Comparison of ENCODE assay signal across 8 cellular contexts in the genomic region with DNA sequence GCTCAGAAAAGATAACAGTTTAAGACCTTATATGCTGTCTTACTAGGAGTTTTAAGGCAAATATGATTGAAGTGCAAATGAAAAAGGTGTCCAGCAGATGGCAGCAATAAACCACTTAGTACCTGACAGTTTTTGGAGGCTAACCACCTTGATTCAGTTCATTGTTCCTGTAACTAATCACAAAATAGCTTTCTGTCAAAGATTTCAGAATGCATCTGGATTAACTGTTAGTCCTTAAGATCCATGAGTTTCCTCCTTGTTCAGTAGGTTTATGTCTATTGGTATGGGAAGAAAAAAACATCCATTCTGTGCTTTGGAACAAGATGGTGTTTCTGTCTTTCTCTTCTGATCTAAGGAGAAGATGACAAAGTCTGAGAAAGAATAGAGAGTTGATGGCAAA. TPM values are rescaled to one million over a fixed set of nuclear protein-coding genes. Genes with fewer than 3 reads are reported as not detected.
A peak's percentile ranks its signal among the peaks of the same experiment; 100 is the strongest.
DNase-seq lines count a peak whose midpoint lies in the region; ATAC-seq and TF ChIP-seq lines count a peak whose summit lies in the region.

No MANE protein-coding gene starts in this region.

- CTCF ChIA-PET in Caco-2 (lab: Charles Lee), result interaction anchor here (2.8 kb wide), 1 partner anchor 162 kb away, joined by 25 read pairs; no protein-coding TSS in a partner anchor

- H3K27ac ChIP-seq in SJCRH30 (no peak overlapping the region), coronary artery (no peak overlapping the region), mesendoderm (ENCODE audit: low read depth, low read length) (no peak overlapping the region)

- H3K9me3 ChIP-seq in Caco-2 (no peaks in the 10 kb centered on the region), SJCRH30 (replicated peaks) (no peaks in the 10 kb centered on the region)

- POLR2A ChIA-PET in Caco-2 (lab: Charles Lee), result no interaction called here

- no peak overlapping the region for H2AK5ac ChIP-seq in mesendoderm (ENCODE audit: low read length)

- H3K56ac ChIP-seq in mesendoderm (ENCODE audit: low read length), result no peak overlapping the region

- peaks cover 4% of the 10 kb centered on the region; the same call in 1 of the 2 replicates for H3K4me1 ChIP-seq in Caco-2
- H3K4me1 ChIP-seq in SJCRH30, result no peaks in the 10 kb centered on the region
- no peaks in the 10 kb centered on the region for H3K4me1 ChIP-seq in mesendoderm (ENCODE audit: control insufficient read depth, low read depth, low read length)

- no peak overlapping the region for H3K23ac ChIP-seq in mesendoderm (ENCODE audit: low read length)

- in situ Hi-C loops in KBM-7 (cut with MboI; ENCODE audit: low pct_unique_long_range_greater_than_20kb, low sequenced_read_pairs), result no loop called here

- intact Hi-C loops in Caco-2 (cut with micrococcal nuclease; ENCODE audit: unreplicated experiment), result loop anchor here (1.0 to 2.0 kb wide), 4 partner anchors 23 to 162 kb away; no protein-coding TSS in a partner anchor

- H4K5ac ChIP-seq in mesendoderm (ENCODE audit: low read length), result no peak overlapping the region

- BruUV-seq in Caco-2 (replicated peaks; lab: Mats Ljungman, UMichigan), result no TSS peak

- no peaks in the 10 kb centered on the region for H3K9me3 Mint-ChIP-seq in Caco-2 (ENCODE audit: unreplicated experiment)
- H3K9me3 Mint-ChIP-seq in T-helper 2 cell treated with Interferon-gamma antibody and Interleukin-4, amounts not matched to agents 5 μg/mL and 100 μg/mL, for 36 hours, result no peaks in the 10 kb centered on the region

- peak; percentile 77 for ATAC-seq in GM18511 (IDR thresholded peaks at IDR 0.05; ENCODE audit: unreplicated experiment)

- H3K79me1 ChIP-seq in mesendoderm (ENCODE audit: low read length), result peaks cover 2% of the 10 kb centered on the region

- no peak overlapping the region for H2BK120ac ChIP-seq in mesendoderm (ENCODE audit: low read depth, low read length)

- H3K36me3 Mint-ChIP-seq in Caco-2 (ENCODE audit: insufficient read depth, unreplicated experiment), result peaks cover 10% of the 10 kb centered on the region
- H3K36me3 Mint-ChIP-seq in T-helper 2 cell treated with Interferon-gamma antibody and Interleukin-4, amounts not matched to agents 5 μg/mL and 100 μg/mL, for 36 hours (ENCODE audit: low read depth), result peaks cover 40% of the 10 kb centered on the region

- H3K4me3 Mint-ChIP-seq in Caco-2 (ENCODE audit: unreplicated experiment), result no peak overlapping the region
- no peak overlapping the region for H3K4me3 Mint-ChIP-seq in T-helper 2 cell treated with Interferon-gamma antibody and Interleukin-4, amounts not matched to agents 5 μg/mL and 100 μg/mL, for 36 hours

- no peak overlapping the region for H3K18ac ChIP-seq in mesendoderm (ENCODE audit: low read length)

- DNase-seq in Caco-2 (peak in 1 of 2 experiments; percentile 64), KBM-7 (peak; percentile 77), SJCRH30 (peak; percentile 17 to 65), coronary artery (ENCODE audit: low spot score) (no peak), mesendoderm (peak; percentile 73)
- no peak for DNase-seq in activated effector memory CD4-positive, alpha-beta T cell treated with anti-CD3 and anti-CD28 coated beads, Interleukin-2, amount 50 U/mL, for 16 hours
- DNase-seq in T-helper 2 cell treated with Interferon-gamma antibody and Interleukin-4, amounts not matched to agents 5 μg/mL and 100 μg/mL, for 36 hours (ENCODE audit: low spot score), result no peak

- no peak overlapping the region for H3K27ac Mint-ChIP-seq in Caco-2 (ENCODE audit: unreplicated experiment)
- H3K27ac Mint-ChIP-seq in T-helper 2 cell treated with Interferon-gamma antibody and Interleukin-4, amounts not matched to agents 5 μg/mL and 100 μg/mL, for 36 hours, result no peak overlapping the region

- H3K4ac ChIP-seq in mesendoderm (ENCODE audit: low read depth, low read length), result no peak overlapping the region

- no peak overlapping the region for H2BK15ac ChIP-seq in mesendoderm (replicated peaks; ENCODE audit: low read depth)

- no peaks in the 10 kb centered on the region for H3K27me3 ChIP-seq in Caco-2 (replicated peaks; ENCODE audit: control insufficient read depth, insufficient read depth, low read length)
- no peaks in the 10 kb centered on the region for H3K27me3 ChIP-seq in SJCRH30
- H3K27me3 ChIP-seq in mesendoderm (ENCODE audit: insufficient read depth, low read length, poor library complexity), result no peaks in the 10 kb centered on the region

- H3K27me3 Mint-ChIP-seq in Caco-2 (ENCODE audit: insufficient read depth, unreplicated experiment), result no peaks in the 10 kb centered on the region
- no peaks in the 10 kb centered on the region for H3K27me3 Mint-ChIP-seq in T-helper 2 cell treated with Interferon-gamma antibody and Interleukin-4, amounts not matched to agents 5 μg/mL and 100 μg/mL, for 36 hours (ENCODE audit: low read depth)

- H4K8ac ChIP-seq in mesendoderm (ENCODE audit: low read depth, low read length), result no peak overlapping the region

- H3K4me1 Mint-ChIP-seq in Caco-2 (ENCODE audit: low read depth, unreplicated experiment), result no peaks in the 10 kb centered on the region
- peaks cover 20% of the 10 kb centered on the region for H3K4me1 Mint-ChIP-seq in T-helper 2 cell treated with Interferon-gamma antibody and Interleukin-4, amounts not matched to agents 5 μg/mL and 100 μg/mL, for 36 hours (ENCODE audit: low read depth)

- H3K36me3 ChIP-seq in Caco-2 (ENCODE audit: control insufficient read depth, insufficient read depth, low read length), result no peaks in the 10 kb centered on the region; the same call in 1 of the 2 replicates
- 0 out of 2 replicates have a peak, but pooled peaks cover 3% of the 10 kb centered on the region for H3K36me3 ChIP-seq in SJCRH30
- H3K36me3 ChIP-seq in mesendoderm (ENCODE audit: control insufficient read depth, insufficient read depth, low read length), result no peaks in the 10 kb centered on the region

- no peak overlapping the region for H3K9ac ChIP-seq in mesendoderm (ENCODE audit: low read length)

- no peak overlapping the region for H2BK5ac ChIP-seq in mesendoderm (ENCODE audit: low read length)

- H3K4me2 ChIP-seq in mesendoderm (ENCODE audit: low read length), result no peak overlapping the region

- peak; percentile 61 to 75 for TF ChIP-seq CTCF in Caco-2 (IDR thresholded peaks at IDR 0.05; ENCODE audit: insufficient read depth in 1 of 2, low read depth in 1 of 2, low read length in 1 of 2, severe bottlenecking in 1 of 2, unreplicated experiment in 1 of 2)
- TF ChIP-seq CTCF in coronary artery (IDR thresholded peaks at IDR 0.05), result peak; percentile 62

- no peaks in the 10 kb centered on the region for H3K79me2 ChIP-seq in mesendoderm (ENCODE audit: control insufficient read depth, insufficient read depth, low read length)

- H3K4me3 ChIP-seq in Caco-2 (ENCODE audit: low read depth, low read length) (no peak overlapping the region), SJCRH30 (no peak overlapping the region), coronary artery (no peak overlapping the region), mesendoderm (ENCODE audit: low read length) (no peak overlapping the region)

RNA-seq across cellular contexts. Expression of a gene that starts 46.6 kb away (rescaled TPM):
- total RNA-seq in Caco-2 (2022), result 23.1 and 28.3 TPM in 2 replicates
- total RNA-seq in SJCRH30 (2014; rRNA removed; shearing (Covaris generic)), result 14.4 and 16.5 TPM in 2 replicates
- polyA plus RNA-seq in mesendoderm (2013, experiment 1 of 2), result 26.4 TPM
- 28.3 TPM for polyA plus RNA-seq in mesendoderm (2013, experiment 2 of 2)

Comparison
In these comparisons a context has a peak if more than half of its experiments do, and no peak if none do; other contexts are left out.
1. DNase-seq: peak in KBM-7 (single experiment), SJCRH30 (2 of 2) and mesendoderm (single experiment); none in coronary artery (single experiment), activated effector memory CD4-positive, alpha-beta T cell treated with anti-CD3 and anti-CD28 coated beads, Interleukin-2, amount 50 U/mL, for 16 hours (single experiment) and T-helper 2 cell treated with Interferon-gamma antibody and Interleukin-4, amounts not matched to agents 5 μg/mL and 100 μg/mL, for 36 hours (single experiment).